ENCODE assay signal across 9 cellular contexts in the genomic region with DNA sequence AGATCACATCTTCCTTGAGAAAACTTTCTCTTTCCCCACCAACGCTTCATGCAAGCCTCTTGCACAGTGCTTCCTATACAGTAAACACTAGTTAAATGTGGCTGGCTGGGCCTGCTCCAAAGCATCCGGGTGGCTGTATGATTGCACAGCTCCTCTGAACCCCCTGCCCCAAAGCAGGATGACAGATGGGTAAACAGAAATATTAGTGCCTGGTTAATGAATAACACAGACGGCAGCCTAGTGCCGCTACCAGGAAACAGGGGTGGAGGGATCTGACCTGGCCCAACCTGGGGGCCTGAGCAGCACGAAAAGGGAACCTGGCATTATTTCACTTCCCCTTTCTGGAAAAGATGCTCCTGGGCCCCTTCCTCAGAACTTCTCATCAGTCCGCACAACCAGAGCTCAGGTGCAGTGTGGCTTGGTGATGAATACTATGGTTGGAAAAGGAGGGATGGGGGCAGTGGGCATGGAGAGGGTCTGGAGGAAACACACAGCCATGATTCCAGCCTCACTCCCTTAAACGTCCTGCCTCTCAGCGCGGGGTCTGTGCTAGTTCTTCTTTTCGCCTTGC. TPM values are rescaled to one million over a fixed set of nuclear protein-coding genes. Genes with fewer than 3 reads are reported as not detected.
DNase-seq lines count a peak whose midpoint lies in the region; ATAC-seq and TF ChIP-seq lines count a peak whose summit lies in the region.
"Had no signal": no experiment of that assay in that cellular context is flagged by ENCODE, and none has a peak within 500 bp of the region (broad histone marks: within the 10 kb centered on the region; RNA-seq: fewer than 3 reads in every experiment).

No MANE protein-coding gene starts in this region.

- H3K9me2 ChIP-seq in SK-N-SH = no peaks in the 10 kb centered on the region

- H4K20me1 ChIP-seq in SK-N-SH (ENCODE audit: insufficient read depth) = no peaks in the 10 kb centered on the region

- no peak overlapping the region for H2AFZ ChIP-seq in SK-N-SH (ENCODE audit: low read depth)

- peak; percentile 64 for DNase-seq in SKM-1 (lab: John Stamatoyannopoulos, UW; ENCODE audit: unreplicated experiment)
- no peak for DNase-seq in SK-N-SH
- DNase-seq in globus pallidus (ENCODE audit: low spot score) = no peak
- no peak for DNase-seq in NCI-H345 treated with DMSO at 0.1 percent for 48 hours (lab: John Stamatoyannopoulos, UW; ENCODE audit: unreplicated experiment)
- DNase-seq: activated CD4-positive, alpha-beta T cell treated with anti-CD3 and anti-CD28 coated beads, Interleukin-2, amount 50 U/mL, for 4 hours had no signal

- no peak overlapping the region for H3K9ac ChIP-seq in SK-N-SH

- TF ChIP-seq EP300 in SK-N-SH (IDR thresholded peaks at IDR 0.05; ENCODE audit: borderline replicate concordance in 1 of 2, low read depth in 1 of 2, low read length in 1 of 2) = no peak

- ATAC-seq in GM18498 (IDR thresholded peaks at IDR 0.05; ENCODE audit: unreplicated experiment) (peak; percentile 49), HG02973 (IDR thresholded peaks at IDR 0.05; ENCODE audit: unreplicated experiment) (peak; percentile 43), GM18502 (IDR thresholded peaks at IDR 0.05; ENCODE audit: poor library complexity, unreplicated experiment) (no peak)

- no peaks in the 10 kb centered on the region for H3K79me2 ChIP-seq in SK-N-SH (ENCODE audit: insufficient read depth)

- H3K36me3 ChIP-seq in neutrophil (no peaks in the 10 kb centered on the region), SK-N-SH (replicated peaks in 1 of 2; ENCODE audit: control insufficient read depth in 1 of 2, insufficient read depth in 2 of 2, low read length in 1 of 2) (no peaks in the 10 kb centered on the region)

- H3K4me3 ChIP-seq in neutrophil (ENCODE audit: low read depth in 1 of 2, low read length in 1 of 2) = peak overlapping the region; percentile 57 to 58
- H3K4me3 ChIP-seq in SK-N-SH (ENCODE audit: low read depth in 2 of 2, low read length in 1 of 2) = no peak overlapping the region

- H3K27ac ChIP-seq in neutrophil = peak overlapping the region; percentile 95
- no peak overlapping the region for H3K27ac ChIP-seq in SK-N-SH (ENCODE audit: low read depth in 2 of 2, low read length in 1 of 2)

- H3K4me1 ChIP-seq in neutrophil (ENCODE audit: control insufficient read depth in 1 of 2, insufficient read depth in 1 of 2, low read depth in 1 of 2, low read length in 1 of 2) (peaks cover 88 to 93% of the 10 kb centered on the region in 2 experiments), SK-N-SH (ENCODE audit: control insufficient read depth in 1 of 2, insufficient read depth in 2 of 2, low read depth in 1 of 2, low read length in 1 of 2) (peaks cover 0 to 5% of the 10 kb centered on the region in 2 experiments; a peak in 1 of 4 replicates)

- H3K4me2 ChIP-seq in SK-N-SH = no peak overlapping the region

- no peaks in the 10 kb centered on the region for H3K27me3 ChIP-seq in neutrophil
- H3K27me3 ChIP-seq in SK-N-SH (ENCODE audit: insufficient read depth) = peaks cover 29% of the 10 kb centered on the region; the same call in 1 of the 2 replicates

- no peak for TF ChIP-seq CTCF in neutrophil (IDR thresholded peaks at IDR 0.05)
- TF ChIP-seq CTCF in SK-N-SH (IDR thresholded peaks at IDR 0.05) = no peak

- CTCF ChIA-PET in SK-N-SH (lab: Yijun Ruan, JAX) = interaction anchor here (0.6 to 2.4 kb wide), 5 partner anchors 11 to 486 kb away, joined by 3 to 5 read pairs (median 3); a partner anchor contains a TSS

- H3F3A ChIP-seq in SK-N-SH (replicated peaks; ENCODE audit: insufficient read depth) = no peaks in the 10 kb centered on the region

- H3K9me3 ChIP-seq in neutrophil (no peaks in the 10 kb centered on the region), SK-N-SH (no peaks in the 10 kb centered on the region)

- 38% methylated on average over 9 of the region's 10 CpGs for WGBS in SK-N-SH (ENCODE audit: low lambda C conversion rate)

- POLR2A ChIA-PET in SK-N-SH (lab: Yijun Ruan, JAX) = no interaction called here

- TF ChIP-seq RAD21 in SK-N-SH (IDR thresholded peaks at IDR 0.05; ENCODE audit: low read length) = no peak

TF ChIP-seq in SK-N-SH, 30 proteins besides CTCF, POLR2A, EP300 and RAD21:
- TF ChIP-seq GATA2 (CRISPR knock-in tag; IDR thresholded peaks at IDR 0.05) (no peak), JUND (IDR thresholded peaks at IDR 0.05) (no peak)

RNA-seq across cellular contexts. Expression of a gene that starts 10.8 kb away (rescaled TPM):
- not detected in 2 replicates for polyA plus RNA-seq in SK-N-SH (2012; rRNA removed)
- polyA plus RNA-seq in SK-N-SH (2012; cell fraction: cytosol; rRNA removed) = not detected in 2 replicates
- polyA plus RNA-seq in SK-N-SH (2012; cell fraction: nucleus; rRNA removed) = not detected in 2 replicates

RNA-seq across cellular contexts. Expression of a gene that starts 31.4 kb away (rescaled TPM):
- not detected in 2 replicates for polyA plus RNA-seq in SK-N-SH (2012; rRNA removed)
- polyA plus RNA-seq in SK-N-SH (2012; cell fraction: cytosol; rRNA removed) = not detected in 2 replicates
- not detected in 2 replicates for polyA plus RNA-seq in SK-N-SH (2012; cell fraction: nucleus; rRNA removed)

RNA-seq across cellular contexts. Expression of a gene that starts 54.5 kb away (rescaled TPM):
- polyA plus RNA-seq in SK-N-SH (2012; rRNA removed) = not detected in 2 replicates
- 0.13 TPM in 1 of 2 replicates, not detected in the other for polyA plus RNA-seq in SK-N-SH (2012; cell fraction: cytosol; rRNA removed)
- polyA plus RNA-seq in SK-N-SH (2012; cell fraction: nucleus; rRNA removed) = 0.16 TPM in 1 of 2 replicates, not detected in the other

Comparison
In these comparisons a context has a peak if more than half of its experiments do, and no peak if none do; other contexts are left out.
1. H3K4me3 ChIP-seq: peak in neutrophil (2 of 2); none in SK-N-SH (0 of 2).